Comparison of ENCODE assay signal across 13 cellular contexts in genomic region chr19:8311461-8312260, GRCh38. TPM values are rescaled to one million over a fixed set of nuclear protein-coding genes. Genes with fewer than 3 reads are reported as not detected.
A peak's percentile ranks its signal among the peaks of the same experiment; 100 is the strongest.
DNase-seq lines count a peak whose midpoint lies in the region; FAIRE-seq and TF ChIP-seq lines count a peak whose summit lies in the region.
"Had no signal": no experiment of that assay in that cellular context is flagged by ENCODE, and none has a peak within 500 bp of the region (broad histone marks: within the 10 kb centered on the region; RNA-seq: fewer than 3 reads in every experiment).

No MANE protein-coding gene starts in this region.

- no peaks in the 10 kb centered on the region for H3K27me3 ChIP-seq in colonic mucosa
- H3K27me3 ChIP-seq in brain microvascular endothelial cell (replicated peaks) = no peaks in the 10 kb centered on the region

- DNase-seq in NCI-H1105 treated with DMSO at 0.1 percent for 48 hours (lab: John Stamatoyannopoulos, UW) (peak; percentile 22), NCI-H1105 (lab: John Stamatoyannopoulos, UW) (no peak), colonic mucosa (peak; percentile 75), posterior vena cava (ENCODE audit: low spot score) (peak; percentile 75), frontal cortex (ENCODE audit: low spot score in 2 of 2) (no peak), brain microvascular endothelial cell (no peak)
- DNase-seq: glutamatergic neuron, GOT3, NCI-H526, T-helper 2 cell had no signal

- no peak for TF ChIP-seq CTCF in colonic mucosa (IDR thresholded peaks at IDR 0.05)
- TF ChIP-seq CTCF in brain microvascular endothelial cell (IDR thresholded peaks at IDR 0.05; ENCODE audit: low read depth, low read length, missing control alignments) = no peak

- H3K9me3 ChIP-seq in colonic mucosa = no peaks in the 10 kb centered on the region

- peak overlapping the region in 1 of 2 donors; percentile 1 for H3K9ac ChIP-seq in colonic mucosa (ENCODE audit: low read depth in 2 of 2, low read length in 2 of 2)

- intact Hi-C loops in colonic mucosa (cut with DNase I) = no loop called here
- intact Hi-C loops in posterior vena cava (cut with DNase I) = no loop called here

- in situ Hi-C loops in brain microvascular endothelial cell (cut with HindIII; ENCODE audit: low pct_ligation_motif_present, low sequenced_read_pairs) = no loop called here

- H3K27ac ChIP-seq in colonic mucosa (no peak overlapping the region), brain microvascular endothelial cell (no peak overlapping the region)

- H3K4me3 ChIP-seq in colonic mucosa (no peak overlapping the region), brain microvascular endothelial cell (ENCODE audit: low read depth, low read length) (no peak overlapping the region)
- H3K4me3 ChIP-seq: skin epidermis had no signal

- FAIRE-seq in frontal cortex (lab: Jason Lieb, UNC) = no peak

- peaks cover 6% of the 10 kb centered on the region for H3K4me1 ChIP-seq in colonic mucosa

- H3K36me3 ChIP-seq in colonic mucosa (peaks cover 7% of the 10 kb centered on the region), brain microvascular endothelial cell (replicated peaks) (peaks cover 32% of the 10 kb centered on the region)

RNA-seq across cellular contexts. Expression of gene CD320, which starts 3.5 kb away (rescaled TPM):
- total RNA-seq in colonic mucosa (100 to 1,000 TPM in 1 of 2 donors, 10 to 100 TPM in 1; 34.1 to 154 TPM), posterior vena cava (10 to 100 TPM; 29.2 to 31.6 TPM), frontal cortex (16.7 TPM)

RNA-seq across cellular contexts. Expression of gene NDUFA7, which starts 9.5 kb away (rescaled TPM):
- 10 to 100 TPM; 57.4 to 58.3 TPM for total RNA-seq in colonic mucosa
- total RNA-seq in posterior vena cava = 10 to 100 TPM; 29.8 to 31.2 TPM
- 7.3 TPM for total RNA-seq in frontal cortex

RNA-seq across cellular contexts. Expression of gene RPS28, which starts 9.6 kb away (rescaled TPM):
- 1,000 to 10,000 TPM; 1,587 to 1,854 TPM for total RNA-seq in colonic mucosa
- 100 to 1,000 TPM; 798 to 911 TPM for total RNA-seq in posterior vena cava
- 157 TPM for total RNA-seq in frontal cortex

RNA-seq across cellular contexts. Expression of gene KANK3, which starts 31.4 kb away (rescaled TPM):
- 1 to 10 TPM; 1.7 to 2.7 TPM for total RNA-seq in colonic mucosa
- 10 to 100 TPM; 11.0 to 22.5 TPM for total RNA-seq in posterior vena cava
- total RNA-seq in frontal cortex = 2.4 TPM

RNA-seq across cellular contexts. Expression of gene ANGPTL4, which starts 52.3 kb away (rescaled TPM):
- 1 to 10 TPM; 7.7 to 8.1 TPM for total RNA-seq in colonic mucosa
- 10 to 100 TPM; 10.4 to 95.3 TPM for total RNA-seq in posterior vena cava
- 0.82 TPM for total RNA-seq in frontal cortex
- total RNA-seq: A172, mononuclear cell had no signal

Comparison
In these comparisons a context has a peak if more than half of its experiments do, and no peak if none do; other contexts are left out.
1. DNase-seq: peak in NCI-H1105 treated with DMSO at 0.1 percent for 48 hours (single experiment), colonic mucosa (single experiment) and posterior vena cava (single experiment); none in NCI-H1105 (single experiment), frontal cortex (0 of 2) and brain microvascular endothelial cell (single experiment).